Comparison of ENCODE assay signal across 1 cellular context in genomic region chr7:30912454-30912985, GRCh38.
TF ChIP-seq lines count a peak whose summit lies in the region.

No MANE protein-coding gene starts in this region.

TF ChIP-seq in K562, 482 proteins besides CTCF, POLR2A, EP300 and RAD21:
- TF ChIP-seq SLC30A9 (CRISPR knock-in tag; IDR thresholded peaks at IDR 0.05) (no peak), ZFX (CRISPR knock-in tag; IDR thresholded peaks at IDR 0.05) (0 out of 2 replicates have a peak, but pooled peaks have one; percentile 15), CLOCK (CRISPR knock-in tag; IDR thresholded peaks at IDR 0.05; ENCODE audit: borderline replicate concordance) (no peak), GATA2 (CRISPR knock-in tag; IDR thresholded peaks at IDR 0.05) (peak; percentile 72), ZBTB26 (CRISPR knock-in tag; IDR thresholded peaks at IDR 0.05) (0 out of 2 replicates have a peak, but pooled peaks have one; percentile 57), SRSF1 (IDR thresholded peaks at IDR 0.05; ENCODE audit: low read depth, low read length) (no peak)
TF ChIP-seq in K562: peak in this region for 3.
